Comparison of ENCODE assay signal across 26 cellular contexts in genomic region chr12:119749666-119750065, GRCh38.
A peak's percentile ranks its signal among the peaks of the same experiment; 100 is the strongest.
DNase-seq lines count a peak whose midpoint lies in the region; ATAC-seq and TF ChIP-seq lines count a peak whose summit lies in the region.
"Had no signal": no experiment of that assay in that cellular context is flagged by ENCODE, and none has a peak within 500 bp of the region (broad histone marks: within the 10 kb centered on the region; RNA-seq: fewer than 3 reads in every experiment).

No MANE protein-coding gene starts in this region.

- no peaks in the 10 kb centered on the region for H3K27me3 Mint-ChIP-seq in activated naive CD8-positive, alpha-beta T cell treated with anti-CD3 and anti-CD28 coated beads, Interleukin-2, amount 50 U/mL, for 24 hours
- H3K27me3 Mint-ChIP-seq: CD4-positive, CD25-positive, alpha-beta regulatory T cell; naive B cell; stimulated activated memory B cell treated with anti-CD40 and anti-IgM and Interleukin-4, amounts not matched to agents 10 μg/mL and 1 μg/mL and 100 μg/mL, for 72 hours had no signal

- H3K36me3 ChIP-seq in mesodermal cell (ENCODE audit: control insufficient read depth, insufficient read depth, low read length), result peaks cover 66% of the 10 kb centered on the region
- H3K36me3 ChIP-seq: gastrocnemius medialis, thyroid gland had no signal

- H3K9me3 Mint-ChIP-seq in activated naive CD8-positive, alpha-beta T cell treated with anti-CD3 and anti-CD28 coated beads, Interleukin-2, amount 50 U/mL, for 24 hours, result peaks cover 19% of the 10 kb centered on the region

- H3K4me1 ChIP-seq in mesodermal cell (ENCODE audit: control insufficient read depth, insufficient read depth, low read length, poor library complexity, severe bottlenecking), result peaks cover 5% of the 10 kb centered on the region
- H3K4me1 ChIP-seq: gastrocnemius medialis, parathyroid adenoma had no signal

- TF ChIP-seq CTCF in AG10803 (conservative IDR thresholded peaks at IDR 0.05; ENCODE audit: low read length) (no peak), choroid plexus epithelial cell (conservative IDR thresholded peaks at IDR 0.05; ENCODE audit: low read depth, low read length) (no peak)

- DNase-seq in AG10803 (ENCODE audit: low read depth) (peak; percentile 41), NCI-H82 (lab: John Stamatoyannopoulos, UW) (peak; percentile 75), choroid plexus epithelial cell (ENCODE audit: low read depth) (peak; percentile 34)
- DNase-seq in activated naive CD8-positive, alpha-beta T cell treated with anti-CD3 and anti-CD28 coated beads, Interleukin-2, amount 50 U/mL, for 24 hours, result no peak
- DNase-seq: ACHN; activated CD4-positive, alpha-beta T cell treated with anti-CD3 and anti-CD28 coated beads for 1 hour; activated naive CD4-positive, alpha-beta T cell treated with anti-CD3 and anti-CD28 coated beads for 36 hours; activated T-cell treated with anti-CD3 and anti-CD28 coated beads, Interleukin-2, amount 50 U/mL, for 48 hours; CD4-positive, CD25-positive, alpha-beta regulatory T cell; cortex of kidney; gastrocnemius medialis; GOT3; MM.1S; naive B cell; NCI-H1694; NK-92 treated with Interleukin-12 subunit alpha and Interleukin-12 subunit beta, amount 100 ng/mL, for 24 hours; stimulated activated CD4-positive, alpha-beta T cell treated with anti-CD3 and anti-CD28 coated beads, Interleukin-1b, Interleukin-23, amount 100 ng/mL, for 48 hours; thyroid gland had no signal

- H3K27ac Mint-ChIP-seq in activated naive CD8-positive, alpha-beta T cell treated with anti-CD3 and anti-CD28 coated beads, Interleukin-2, amount 50 U/mL, for 24 hours, result no peak overlapping the region
- H3K27ac Mint-ChIP-seq: activated naive CD4-positive, alpha-beta T cell treated with anti-CD3 and anti-CD28 coated beads for 36 hours; CD4-positive, CD25-positive, alpha-beta regulatory T cell; stimulated activated memory B cell treated with anti-CD40 and anti-IgM and Interleukin-4, amounts not matched to agents 10 μg/mL and 1 μg/mL and 100 μg/mL, for 72 hours had no signal

- H3K4me3 Mint-ChIP-seq in activated naive CD8-positive, alpha-beta T cell treated with anti-CD3 and anti-CD28 coated beads, Interleukin-2, amount 50 U/mL, for 24 hours, result no peak overlapping the region
- H3K4me3 Mint-ChIP-seq: activated naive CD4-positive, alpha-beta T cell treated with anti-CD3 and anti-CD28 coated beads for 36 hours; CD4-positive, CD25-positive, alpha-beta regulatory T cell; naive B cell; stimulated activated memory B cell treated with anti-CD40 and anti-IgM and Interleukin-4, amounts not matched to agents 10 μg/mL and 1 μg/mL and 100 μg/mL, for 72 hours had no signal

- peak overlapping the region; percentile 18 for H3K27ac ChIP-seq in mesodermal cell (ENCODE audit: low read depth, low read length, severe bottlenecking)
- H3K27ac ChIP-seq: gastrocnemius medialis, parathyroid adenoma, thyroid gland had no signal

- H3K9me3 ChIP-seq in mesodermal cell (ENCODE audit: control insufficient read depth, low read length), result peaks cover 17% of the 10 kb centered on the region
- H3K9me3 ChIP-seq: gastrocnemius medialis, thyroid gland had no signal

- no peak for ATAC-seq in activated naive CD8-positive, alpha-beta T cell treated with anti-CD3 and anti-CD28 coated beads, Interleukin-2, amount 50 U/mL, for 24 hours
- ATAC-seq in HG03457 (IDR thresholded peaks at IDR 0.05; ENCODE audit: unreplicated experiment) (no peak), GM18520 (IDR thresholded peaks at IDR 0.05; ENCODE audit: unreplicated experiment) (no peak), GM18498 (IDR thresholded peaks at IDR 0.05; ENCODE audit: unreplicated experiment) (no peak)
- ATAC-seq: gastrocnemius medialis; sciatic nerve; stimulated activated memory B cell treated with anti-CD40 and anti-IgM and Interleukin-4, amounts not matched to agents 10 μg/mL and 1 μg/mL and 100 μg/mL, for 72 hours had no signal

- H3K36me3 Mint-ChIP-seq in activated naive CD8-positive, alpha-beta T cell treated with anti-CD3 and anti-CD28 coated beads, Interleukin-2, amount 50 U/mL, for 24 hours (ENCODE audit: low read depth), result peaks cover 37% of the 10 kb centered on the region

- WGBS in mesodermal cell (ENCODE audit: insufficient coverage in 2 of 2), 2 experiments, result 85 to 87% methylated on average over 4 of the region's 4 CpGs

- no peaks in the 10 kb centered on the region for H3K4me1 Mint-ChIP-seq in activated naive CD8-positive, alpha-beta T cell treated with anti-CD3 and anti-CD28 coated beads, Interleukin-2, amount 50 U/mL, for 24 hours
- H3K4me1 Mint-ChIP-seq: CD4-positive, CD25-positive, alpha-beta regulatory T cell; naive B cell; stimulated activated memory B cell treated with anti-CD40 and anti-IgM and Interleukin-4, amounts not matched to agents 10 μg/mL and 1 μg/mL and 100 μg/mL, for 72 hours had no signal

- H3K4me3 ChIP-seq in AG10803 (ENCODE audit: low read length), result no peak overlapping the region
- no peak overlapping the region for H3K4me3 ChIP-seq in choroid plexus epithelial cell (ENCODE audit: low read depth, low read length)
- no peak overlapping the region for H3K4me3 ChIP-seq in mesodermal cell (ENCODE audit: extremely low read depth, insufficient read depth, low read length, poor library complexity, severe bottlenecking)
- H3K4me3 ChIP-seq: gastrocnemius medialis, lung, thyroid gland had no signal
